21 cellular contexts compared by ENCODE assay signal in the genomic region with DNA sequence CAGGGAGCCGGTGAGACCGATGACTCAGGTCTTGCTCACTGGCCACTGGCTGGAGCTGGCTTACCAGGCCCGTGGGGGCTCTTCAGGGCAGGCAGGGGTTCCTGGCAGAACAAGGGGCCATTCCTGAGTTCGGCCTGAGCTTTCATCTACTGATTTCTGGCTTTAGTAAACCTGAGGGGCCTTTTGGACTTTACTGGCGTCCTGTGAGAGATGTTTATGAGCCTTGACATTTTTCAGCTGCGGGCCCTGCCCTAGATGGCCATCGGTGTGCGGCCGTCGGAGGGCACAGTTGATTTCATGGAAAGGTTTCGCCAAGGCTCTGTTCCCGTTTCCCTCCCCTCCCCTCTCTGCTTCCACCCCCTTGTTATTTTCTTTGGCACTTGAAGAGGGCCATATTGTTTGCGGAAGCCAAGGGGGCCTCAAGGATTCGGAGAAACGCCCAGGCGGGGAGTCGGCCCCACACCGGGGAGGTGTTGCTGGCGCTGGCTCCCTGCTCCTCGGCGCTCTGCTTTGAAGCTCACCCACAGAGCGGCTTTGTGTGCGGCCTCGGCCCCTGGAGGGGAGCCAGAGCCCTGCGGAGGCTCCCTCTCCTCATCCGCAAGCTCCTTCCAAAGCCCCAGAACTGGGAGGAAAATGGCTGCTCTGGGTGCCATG. TPM values are rescaled to one million over a fixed set of nuclear protein-coding genes. Genes with fewer than 3 reads are reported as not detected.
A peak's percentile ranks its signal among the peaks of the same experiment; 100 is the strongest.
DNase-seq lines count a peak whose midpoint lies in the region; ATAC-seq, FAIRE-seq and TF ChIP-seq lines count a peak whose summit lies in the region.
"Had no signal": no experiment of that assay in that cellular context is flagged by ENCODE, and none has a peak within 500 bp of the region (broad histone marks: within the 10 kb centered on the region; RNA-seq: fewer than 3 reads in every experiment).

No MANE protein-coding gene starts in this region.

- in situ Hi-C loops in mammary epithelial cell (cut with MboI; ENCODE audit: low sequenced_read_pairs in 2 of 2), result loop anchor here (10.0 to 25.0 kb wide), 2 partner anchors 131 to 334 kb away; no protein-coding TSS in a partner anchor

- H3K4me3 ChIP-seq in GM23338 (no peak overlapping the region), mammary epithelial cell (replicated peaks in 1 of 3; ENCODE audit: insufficient read depth in 1 of 3, low read depth in 2 of 3, low read length in 3 of 3) (no peak overlapping the region), kidney (ENCODE audit: low read length in 2 of 2) (no peak overlapping the region)
- H3K4me3 ChIP-seq: skin epidermis, thoracic aorta had no signal

- no peaks in the 10 kb centered on the region for H3F3A ChIP-seq in GM23338 (replicated peaks; ENCODE audit: low read depth)

- H3K4me1 ChIP-seq in GM23338 (ENCODE audit: insufficient read depth), result no peaks in the 10 kb centered on the region
- no peaks in the 10 kb centered on the region for H3K4me1 ChIP-seq in mammary epithelial cell (ENCODE audit: insufficient read depth, low read length)
- no peaks in the 10 kb centered on the region for H3K4me1 ChIP-seq in kidney (ENCODE audit: control insufficient read depth in 1 of 2, insufficient read depth in 1 of 2, low read depth in 1 of 2, low read length in 2 of 2)
- H3K4me1 ChIP-seq: Caco-2 had no signal

- no peaks in the 10 kb centered on the region for H3K36me3 Mint-ChIP-seq in GM23338 (ENCODE audit: low read depth)

- H3K27me3 ChIP-seq in GM23338 (ENCODE audit: insufficient read depth), result no peaks in the 10 kb centered on the region
- no peaks in the 10 kb centered on the region for H3K27me3 ChIP-seq in mammary epithelial cell (ENCODE audit: insufficient read depth, low read length)

- intact Hi-C loops in mammary epithelial cell (cut with micrococcal nuclease), result no loop called here
- intact Hi-C loops in sciatic nerve (cut with DNase I), result no loop called here
- intact Hi-C loops in kidney (cut with DNase I), result no loop called here

- H2AFZ ChIP-seq in GM23338 (peak overlapping the region; percentile 86), mammary epithelial cell (ENCODE audit: low read depth, low read length) (no peak overlapping the region)

- no peak overlapping the region for H3K4me3 Mint-ChIP-seq in GM23338
- H3K4me3 Mint-ChIP-seq: activated B cell treated with CpG ODN at 0.5 μM for 24 hours had no signal

- TF ChIP-seq CTCF in GM23338 (conservative IDR thresholded peaks at IDR 0.05; ENCODE audit: low read depth in 2 of 2) (no peak), mammary epithelial cell (conservative IDR thresholded peaks at IDR 0.05 in 1 of 2, IDR thresholded peaks at IDR 0.05 in 1 of 2; ENCODE audit: extremely low read depth in 1 of 2, insufficient read depth in 1 of 2, low read depth in 1 of 2, low read length in 2 of 2) (no peak), kidney (IDR thresholded peaks at IDR 0.05; ENCODE audit: borderline replicate concordance, extremely low read depth, insufficient read depth) (no peak)

- no TSS peak for BruUV-seq in mammary epithelial cell (replicated peaks; lab: Mats Ljungman, UMichigan)

- CTCF ChIA-PET in mammary epithelial cell (lab: Charles Lee; ENCODE audit: low non-redundant PET), result interaction anchor here (0.6 kb wide), 1 partner anchor 11 kb away, joined by 3 read pairs; no protein-coding TSS in a partner anchor

- no peaks in the 10 kb centered on the region for H3K9me3 Mint-ChIP-seq in GM23338
- H3K9me3 Mint-ChIP-seq: activated B cell treated with CpG ODN at 0.5 μM for 24 hours; T-helper 1 cell treated with Interleukin-12 subunit alpha and Interleukin-12 subunit beta and Interleukin-4 antibody, amounts not matched to agents 30 μg/mL and 1 μg/mL, for 36 hours had no signal

- H4K20me1 ChIP-seq in GM23338 (replicated peaks; ENCODE audit: insufficient read depth) (no peaks in the 10 kb centered on the region), mammary epithelial cell (ENCODE audit: insufficient read depth, low read length) (no peaks in the 10 kb centered on the region)

- DNase-seq in GM23338 (ENCODE audit: low spot score) (no peak), NCI-H345 treated with DMSO at 0.1 percent for 48 hours (lab: John Stamatoyannopoulos, UW; ENCODE audit: unreplicated experiment) (peak; percentile 73), mammary epithelial cell (peak; percentile 62), sciatic nerve (ENCODE audit: low spot score) (no peak), kidney (no peak)
- DNase-seq in activated CD8-positive, alpha-beta memory T cell treated with anti-CD3 and anti-CD28 coated beads, Interleukin-2, amount 50 U/mL, for 4 hours, result no peak
- no peak for DNase-seq in activated T-cell treated with anti-CD3 and anti-CD28 coated beads, Interleukin-2, amount 50 U/mL, for 1 hour
- DNase-seq: activated B cell treated with CpG ODN at 0.5 μM for 24 hours, Caco-2, GF-D8, hypothalamus, Karpas-422, left colon, NCI-H510A, Right ventricle myocardium superior had no signal

- no peaks in the 10 kb centered on the region for H3K36me3 ChIP-seq in GM23338 (ENCODE audit: insufficient read depth)
- no peaks in the 10 kb centered on the region for H3K36me3 ChIP-seq in mammary epithelial cell (ENCODE audit: insufficient read depth, low read length)
- no peaks in the 10 kb centered on the region for H3K36me3 ChIP-seq in kidney (ENCODE audit: control insufficient read depth in 1 of 2, insufficient read depth in 2 of 2, low read length in 2 of 2)
- H3K36me3 ChIP-seq: thoracic aorta had no signal

- peaks cover 6% of the 10 kb centered on the region for H3K27me3 Mint-ChIP-seq in GM23338 (ENCODE audit: insufficient read depth, low read depth, poor library complexity)

- no peaks in the 10 kb centered on the region; the same call in 2 of the 3 replicates for H3K4me1 Mint-ChIP-seq in GM23338
- H3K4me1 Mint-ChIP-seq: activated B cell treated with CpG ODN at 0.5 μM for 24 hours had no signal

- no peak overlapping the region for H3K27ac ChIP-seq in GM23338 (ENCODE audit: low read depth)
- no peak overlapping the region for H3K27ac ChIP-seq in mammary epithelial cell (ENCODE audit: insufficient read depth, low read depth, low read length)
- H3K27ac ChIP-seq in kidney (ENCODE audit: low read depth in 2 of 2, low read length in 2 of 2), result no peak overlapping the region
- H3K27ac ChIP-seq: thoracic aorta had no signal

- no peak overlapping the region for H3K4me2 ChIP-seq in GM23338
- H3K4me2 ChIP-seq in mammary epithelial cell (ENCODE audit: insufficient read depth, low read depth, low read length), result no peak overlapping the region

- no peak for FAIRE-seq in kidney (lab: Jason Lieb, UNC)

- H3K27ac Mint-ChIP-seq in GM23338, result no peak overlapping the region
- H3K27ac Mint-ChIP-seq: activated B cell treated with CpG ODN at 0.5 μM for 24 hours; T-helper 1 cell treated with Interleukin-12 subunit alpha and Interleukin-12 subunit beta and Interleukin-4 antibody, amounts not matched to agents 30 μg/mL and 1 μg/mL, for 36 hours had no signal

- dilution Hi-C loops in mammary epithelial cell (cut with HindIII; ENCODE audit: low sequenced_read_pairs), result no loop called here

- H3K9ac ChIP-seq in mammary epithelial cell (ENCODE audit: insufficient read depth, low read length) (no peak overlapping the region), kidney (ENCODE audit: low read length in 2 of 2) (no peak overlapping the region)

- H3K9me2 ChIP-seq in GM23338 (ENCODE audit: insufficient read depth), result no peaks in the 10 kb centered on the region

- H3K9me3 ChIP-seq in mammary epithelial cell (replicated peaks; ENCODE audit: insufficient read depth, low read length) (no peaks in the 10 kb centered on the region), kidney (ENCODE audit: control insufficient read depth in 1 of 2, low read length in 2 of 2) (no peaks in the 10 kb centered on the region)
- H3K9me3 ChIP-seq: Caco-2, thoracic aorta had no signal

- WGBS in mammary epithelial cell (ENCODE audit: low coverage, missing lambda C conversion rate), result 79% methylated on average over 20 of the region's 26 CpGs

- peak; percentile 56 for ATAC-seq in GM23338
- ATAC-seq in sciatic nerve, result peak; percentile 27
- ATAC-seq in HG03175 (IDR thresholded peaks at IDR 0.05; ENCODE audit: unreplicated experiment), result no peak
- ATAC-seq: left colon had no signal

- H3K79me2 ChIP-seq in GM23338 (replicated peaks; ENCODE audit: insufficient read depth), result no peaks in the 10 kb centered on the region
- no peaks in the 10 kb centered on the region for H3K79me2 ChIP-seq in mammary epithelial cell (ENCODE audit: insufficient read depth, low read length)

TF ChIP-seq in GM23338, 12 proteins besides CTCF, POLR2A, EP300 and RAD21 (continues in another document):
- TF ChIP-seq, protein P1, sequence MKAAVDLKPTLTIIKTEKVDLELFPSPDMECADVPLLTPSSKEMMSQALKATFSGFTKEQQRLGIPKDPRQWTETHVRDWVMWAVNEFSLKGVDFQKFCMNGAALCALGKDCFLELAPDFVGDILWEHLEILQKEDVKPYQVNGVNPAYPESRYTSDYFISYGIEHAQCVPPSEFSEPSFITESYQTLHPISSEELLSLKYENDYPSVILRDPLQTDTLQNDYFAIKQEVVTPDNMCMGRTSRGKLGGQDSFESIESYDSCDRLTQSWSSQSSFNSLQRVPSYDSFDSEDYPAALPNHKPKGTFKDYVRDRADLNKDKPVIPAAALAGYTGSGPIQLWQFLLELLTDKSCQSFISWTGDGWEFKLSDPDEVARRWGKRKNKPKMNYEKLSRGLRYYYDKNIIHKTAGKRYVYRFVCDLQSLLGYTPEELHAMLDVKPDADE (IDR thresholded peaks at IDR 0.05), result no peak

RNA-seq across cellular contexts. Expression of a gene that starts 17.7 kb away (rescaled TPM):
- total RNA-seq in GM23338 (2014; rRNA removed; shearing (Covaris generic)), result not detected in 2 replicates
- not detected in 2 replicates for polyA plus RNA-seq in GM23338 (2016; fragmentation: Nextera tagmentation; extraction: Ambion mirVana)
- total RNA-seq in mammary epithelial cell, result under 1 TPM in 1 of 2 donors, not detected in 1; 0.83 TPM
- not detected for polyA plus RNA-seq in mammary epithelial cell
- polyA minus RNA-seq in mammary epithelial cell, result not detected
- not detected for total RNA-seq in sciatic nerve
- 0.94 TPM for total RNA-seq in kidney
- 18.9 TPM for polyA plus RNA-seq in kidney (ENCODE audit: insufficient read depth, low read depth, low replicate concordance)
- total RNA-seq: activated B cell treated with CpG ODN at 0.5 μM for 24 hours, cerebellum, left colon, omental fat pad, Right ventricle myocardium superior, thoracic aorta had no signal

RNA-seq across cellular contexts. Expression of a gene that starts 57.1 kb away (rescaled TPM):
- 24.0 and 24.3 TPM in 2 replicates for total RNA-seq in GM23338 (2014; rRNA removed; shearing (Covaris generic))
- polyA plus RNA-seq in GM23338 (2016; fragmentation: Nextera tagmentation; extraction: Ambion mirVana) (13.1 and 15.9 TPM in 2 replicates), mammary epithelial cell (48.7 TPM), kidney (ENCODE audit: insufficient read depth, low read depth, low replicate concordance) (208 TPM)
- total RNA-seq in mammary epithelial cell (100 to 1,000 TPM in 1 of 2 donors, 10 to 100 TPM in 1; 30.6 to 147 TPM), sciatic nerve (82.6 TPM), kidney (84.4 TPM)
- polyA minus RNA-seq in mammary epithelial cell, result 50.9 TPM

Comparison
In these comparisons a context has a peak if more than half of its experiments do, and no peak if none do; other contexts are left out.
1. DNase-seq: peak in NCI-H345 treated with DMSO at 0.1 percent for 48 hours (single experiment) and mammary epithelial cell (single experiment); none in GM23338 (single experiment), sciatic nerve (single experiment), activated CD8-positive, alpha-beta memory T cell treated with anti-CD3 and anti-CD28 coated beads, Interleukin-2, amount 50 U/mL, for 4 hours (single experiment), activated T-cell treated with anti-CD3 and anti-CD28 coated beads, Interleukin-2, amount 50 U/mL, for 1 hour (single experiment) and kidney (single experiment).